ENCODE assay signal across 1 cellular context in the genomic region with DNA sequence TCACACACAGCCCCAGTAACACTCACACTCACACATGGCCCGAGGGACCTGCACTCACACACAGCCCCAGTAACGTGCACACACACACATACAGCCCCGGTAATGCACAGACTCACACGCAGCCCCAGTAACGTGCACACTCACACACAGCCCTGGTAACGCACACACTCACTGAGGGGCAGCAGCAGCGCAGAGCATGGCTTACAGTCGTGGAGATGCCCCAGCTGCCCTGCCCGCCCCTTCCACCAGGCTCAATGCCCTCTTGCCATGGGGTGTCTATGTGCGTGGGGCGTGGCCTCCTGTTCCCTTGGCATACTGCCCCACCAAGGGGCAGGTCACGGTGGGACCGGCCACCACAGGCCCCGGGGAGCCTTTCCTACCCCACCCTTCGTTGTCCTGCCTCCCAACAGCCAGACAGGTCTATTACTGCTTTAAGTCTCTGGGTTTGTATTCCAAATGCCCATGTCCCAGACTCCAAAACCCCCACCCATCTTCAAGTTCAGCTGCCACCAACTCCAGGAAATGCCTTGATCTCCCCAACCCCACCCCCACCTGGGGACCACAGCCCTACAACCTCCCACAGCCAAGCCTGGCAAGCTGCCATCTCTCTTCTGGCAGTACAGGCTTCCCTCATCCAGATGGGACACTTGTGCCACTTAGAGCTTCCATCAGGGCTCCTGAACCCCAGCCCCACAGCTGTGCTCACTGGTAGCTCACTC.
A peak's percentile ranks its signal among the peaks of the same experiment; 100 is the strongest.
TF ChIP-seq lines count a peak whose summit lies in the region.

No MANE protein-coding gene starts in this region.

TF ChIP-seq in HepG2, 621 proteins besides CTCF, POLR2A, EP300 and RAD21:
- TF ChIP-seq, protein P1, sequence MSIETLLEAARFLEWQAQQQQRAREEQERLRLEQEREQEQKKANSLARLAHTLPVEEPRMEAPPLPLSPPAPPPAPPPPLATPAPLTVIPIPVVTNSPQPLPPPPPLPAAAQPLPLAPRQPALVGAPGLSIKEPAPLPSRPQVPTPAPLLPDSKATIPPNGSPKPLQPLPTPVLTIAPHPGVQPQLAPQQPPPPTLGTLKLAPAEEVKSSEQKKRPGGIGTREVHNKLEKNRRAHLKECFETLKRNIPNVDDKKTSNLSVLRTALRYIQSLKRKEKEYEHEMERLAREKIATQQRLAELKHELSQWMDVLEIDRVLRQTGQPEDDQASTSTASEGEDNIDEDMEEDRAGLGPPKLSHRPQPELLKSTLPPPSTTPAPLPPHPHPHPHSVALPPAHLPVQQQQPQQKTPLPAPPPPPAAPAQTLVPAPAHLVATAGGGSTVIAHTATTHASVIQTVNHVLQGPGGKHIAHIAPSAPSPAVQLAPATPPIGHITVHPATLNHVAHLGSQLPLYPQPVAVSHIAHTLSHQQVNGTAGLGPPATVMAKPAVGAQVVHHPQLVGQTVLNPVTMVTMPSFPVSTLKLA (IDR thresholded peaks at IDR 0.05), result 0 out of 2 replicates have a peak, but pooled peaks have one; percentile 8
- TF ChIP-seq ZFP37 (CRISPR knock-in tag; IDR thresholded peaks at IDR 0.05; ENCODE audit: borderline replicate concordance), result no peak
